ENCODE assay signal across 16 cellular contexts in the genomic region with DNA sequence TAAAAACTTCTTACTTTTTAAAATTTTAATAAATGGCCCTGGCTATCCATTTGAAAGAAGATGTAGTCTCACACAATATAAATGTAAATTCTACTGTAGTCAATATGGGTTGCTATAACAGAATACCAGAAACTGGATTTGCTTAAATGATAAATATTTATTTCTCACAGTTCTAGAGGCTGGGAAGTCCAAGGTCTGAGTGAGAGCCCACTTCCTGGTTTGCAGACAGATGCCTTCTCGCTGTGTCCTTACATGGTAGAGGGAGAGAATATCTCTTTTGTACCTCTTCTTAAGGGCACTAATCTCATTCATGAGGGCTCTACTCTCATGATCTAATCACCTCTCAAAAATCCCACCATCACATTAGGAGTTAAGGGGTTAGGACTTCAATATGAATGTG. TPM values are rescaled to one million over a fixed set of nuclear protein-coding genes. Genes with fewer than 3 reads are reported as not detected.
A peak's percentile ranks its signal among the peaks of the same experiment; 100 is the strongest.
DNase-seq lines count a peak whose midpoint lies in the region; ATAC-seq and TF ChIP-seq lines count a peak whose summit lies in the region.
"Had no signal": no experiment of that assay in that cellular context is flagged by ENCODE, and none has a peak within 500 bp of the region (broad histone marks: within the 10 kb centered on the region; RNA-seq: fewer than 3 reads in every experiment).

No MANE protein-coding gene starts in this region.

- H3K36me3 ChIP-seq in HCT116 (ENCODE audit: control insufficient read depth in 1 of 2, insufficient read depth in 2 of 2, low read length in 2 of 2) (peaks cover 4 to 12% of the 10 kb centered on the region in 2 experiments; a peak in 2 of 4 replicates), fibroblast of lung (ENCODE audit: control insufficient read depth, insufficient read depth, low read length) (no peaks in the 10 kb centered on the region)

- BruUV-seq in HCT116 (replicated peaks; lab: Mats Ljungman, UMichigan), result no TSS peak

- DNase-seq in NCI-H82 (lab: John Stamatoyannopoulos, UW) (peak; percentile 53), NCI-H82 treated with DMSO at 0.1 percent for 48 hours (lab: John Stamatoyannopoulos, UW; ENCODE audit: unreplicated experiment) (no peak), HCT116 (ENCODE audit: low read depth, low spot score) (no peak), fibroblast of lung (ENCODE audit: low read depth in 2 of 2) (no peak), activated gamma-delta T cell (lab: John Stamatoyannopoulos, UW) (no peak), superior temporal gyrus (ENCODE audit: extremely low spot score) (no peak)
- DNase-seq: Caco-2; CD4-positive, CD25-positive, alpha-beta regulatory T cell; CD8-positive, alpha-beta T cell; DMS153; DND-41; H7; HCEC 1CT had no signal

- intact Hi-C loops in HCT116 (cut with micrococcal nuclease), result no loop called here

- RAD21 ChIA-PET in HCT116 (lab: Charles Lee; ENCODE audit: low non-redundant PET in 1 of 2, low total read pairs in 2 of 2, uncharacterized antibody in 2 of 2, unreplicated experiment in 2 of 2), result no interaction called here

- H3K79me2 ChIP-seq in HCT116 (ENCODE audit: insufficient read depth, low read length) (peaks cover 3% of the 10 kb centered on the region; the same call in 1 of the 2 replicates), fibroblast of lung (ENCODE audit: control insufficient read depth, insufficient read depth, low read length) (no peaks in the 10 kb centered on the region)

- TF ChIP-seq CTCF in HCT116 (IDR thresholded peaks at IDR 0.05 in 2 of 3, conservative IDR thresholded peaks at IDR 0.05 in 1 of 3; ENCODE audit: borderline replicate concordance in 1 of 3, insufficient read depth in 1 of 3, low read depth in 2 of 3, low read length in 2 of 3) (no peak), fibroblast of lung (conservative IDR thresholded peaks at IDR 0.05 in 1 of 2, IDR thresholded peaks at IDR 0.05 in 1 of 2; ENCODE audit: low read depth in 1 of 2, low read length in 2 of 2) (no peak)

- H3K4me1 ChIP-seq in HCT116 (ENCODE audit: control insufficient read depth in 1 of 2, insufficient read depth in 2 of 2, low read length in 2 of 2), result no peaks in the 10 kb centered on the region
- no peaks in the 10 kb centered on the region for H3K4me1 ChIP-seq in fibroblast of lung (ENCODE audit: control insufficient read depth, extremely low read depth, insufficient read depth, low read length)
- H3K4me1 ChIP-seq: BLaER1, Caco-2 had no signal

- H4K20me1 ChIP-seq in HCT116 (ENCODE audit: insufficient read depth) (no peaks in the 10 kb centered on the region), fibroblast of lung (ENCODE audit: control insufficient read depth, extremely low read depth, insufficient read depth, low read length) (no peaks in the 10 kb centered on the region)

- TF ChIP-seq RAD21 in HCT116 (IDR thresholded peaks at IDR 0.05; ENCODE audit: low read depth), result no peak

- no peak for TF ChIP-seq POLR2A in HCT116 (IDR thresholded peaks at IDR 0.05; ENCODE audit: borderline replicate concordance, extremely low read depth, insufficient read depth, insufficient read length)

- H3K9me3 ChIP-seq in HCT116 (ENCODE audit: control insufficient read depth in 1 of 2, insufficient read depth in 1 of 2, low read depth in 1 of 2, low read length in 2 of 2), result no peaks in the 10 kb centered on the region
- no peaks in the 10 kb centered on the region for H3K9me3 ChIP-seq in fibroblast of lung (ENCODE audit: control insufficient read depth, insufficient read depth, low read depth, low read length)
- H3K9me3 ChIP-seq: BLaER1, Caco-2 had no signal

- H3K9ac ChIP-seq in HCT116 (ENCODE audit: low read length), result no peak overlapping the region
- no peak overlapping the region for H3K9ac ChIP-seq in fibroblast of lung (ENCODE audit: insufficient read depth, low read length)
- H3K9ac ChIP-seq: BLaER1 had no signal

- H3K27me3 ChIP-seq in HCT116 (ENCODE audit: insufficient read depth, low read length) (no peaks in the 10 kb centered on the region), fibroblast of lung (ENCODE audit: control insufficient read depth, insufficient read depth, low read length) (no peaks in the 10 kb centered on the region)
- H3K27me3 ChIP-seq: BLaER1 had no signal

- H3K4me3 ChIP-seq in HCT116 (replicated peaks in 1 of 2; ENCODE audit: low read depth in 1 of 2, low read length in 2 of 2) (no peak overlapping the region), fibroblast of lung (replicated peaks in 1 of 4; ENCODE audit: control extremely low read depth in 1 of 4, insufficient read depth in 1 of 4, low read depth in 3 of 4, low read length in 4 of 4) (no peak overlapping the region)
- H3K4me3 ChIP-seq: BLaER1 had no signal

- POLR2A ChIA-PET in HCT116 (lab: Charles Lee), result no interaction called here

- ATAC-seq in HCT116, result no peak
- ATAC-seq: CD8-positive, alpha-beta T cell had no signal

- CTCF ChIA-PET in HCT116 (lab: Charles Lee), result no interaction called here

- H3K4me2 ChIP-seq in HCT116 (ENCODE audit: low read length), result no peak overlapping the region
- no peak overlapping the region for H3K4me2 ChIP-seq in fibroblast of lung (ENCODE audit: extremely low read depth, insufficient read depth, low read length)
- H3K4me2 ChIP-seq: BLaER1 had no signal

- no peak overlapping the region for H3K27ac ChIP-seq in HCT116 (ENCODE audit: low read depth, low read length)
- no peak overlapping the region for H3K27ac ChIP-seq in fibroblast of lung (ENCODE audit: insufficient read depth, low read length)
- H3K27ac ChIP-seq: 22Rv1, BLaER1, C4-2B had no signal

- H3K9me2 ChIP-seq in HCT116 (ENCODE audit: insufficient read depth), result no peaks in the 10 kb centered on the region

- H2AFZ ChIP-seq in HCT116 (ENCODE audit: low read depth, low read length, poor library complexity, severe bottlenecking) (no peak overlapping the region), fibroblast of lung (ENCODE audit: low read length) (peak overlapping the region; percentile 39)

TF ChIP-seq in HCT116, 20 proteins besides CTCF, POLR2A, EP300 and RAD21:
- TF ChIP-seq EZH2 (IDR thresholded peaks at IDR 0.05), result no peak
- TF ChIP-seq REST (IDR thresholded peaks at IDR 0.05; ENCODE audit: low read depth), result no peak
- no peak for TF ChIP-seq CEBPB (IDR thresholded peaks at IDR 0.05; ENCODE audit: low read depth)
- TF ChIP-seq ELF1 (IDR thresholded peaks at IDR 0.05; ENCODE audit: borderline replicate concordance, low read depth), result 0 out of 2 replicates have a peak, but pooled peaks have one; percentile 15

RNA-seq across cellular contexts. Expression of gene EXO1, which starts 35.2 kb away (rescaled TPM):
- total RNA-seq in HCT116 (2021; ENCODE audit: unreplicated experiment) (32.9 TPM), fibroblast of lung (1.3 and 3.0 TPM in 2 replicates)
- 6.2 and 7.7 TPM in 2 replicates for polyA plus RNA-seq in HCT116 (2012)
- polyA plus RNA-seq in fibroblast of lung, result 7.2 and 14.6 TPM in 2 replicates
- polyA plus RNA-seq in fibroblast of lung (2012), result 4.8 and 9.8 TPM in 2 replicates
- polyA minus RNA-seq in fibroblast of lung (ENCODE audit: low replicate concordance), result 1.1 and 4.5 TPM in 2 replicates
